1 cellular context compared by ENCODE assay signal in genomic region chr7:111729483-111729882, GRCh38.
TF ChIP-seq lines count a peak whose summit lies in the region.

No MANE protein-coding gene starts in this region.

TF ChIP-seq in K562, 482 proteins besides CTCF, POLR2A, EP300 and RAD21 (continued from another document):
- TF ChIP-seq E2F6 (IDR thresholded peaks at IDR 0.05; ENCODE audit: borderline replicate concordance in 1 of 2, extremely low read depth in 1 of 2, insufficient read depth in 1 of 2, insufficient read length in 1 of 2, low read depth in 1 of 2, low read length in 1 of 2, poor library complexity in 1 of 2, severe bottlenecking in 1 of 2) (peak in 1 of 2 experiments; percentile 34), RHOXF2B (CRISPR knock-in tag; conservative IDR thresholded peaks at IDR 0.05) (no peak)
- TF ChIP-seq, protein P1, sequence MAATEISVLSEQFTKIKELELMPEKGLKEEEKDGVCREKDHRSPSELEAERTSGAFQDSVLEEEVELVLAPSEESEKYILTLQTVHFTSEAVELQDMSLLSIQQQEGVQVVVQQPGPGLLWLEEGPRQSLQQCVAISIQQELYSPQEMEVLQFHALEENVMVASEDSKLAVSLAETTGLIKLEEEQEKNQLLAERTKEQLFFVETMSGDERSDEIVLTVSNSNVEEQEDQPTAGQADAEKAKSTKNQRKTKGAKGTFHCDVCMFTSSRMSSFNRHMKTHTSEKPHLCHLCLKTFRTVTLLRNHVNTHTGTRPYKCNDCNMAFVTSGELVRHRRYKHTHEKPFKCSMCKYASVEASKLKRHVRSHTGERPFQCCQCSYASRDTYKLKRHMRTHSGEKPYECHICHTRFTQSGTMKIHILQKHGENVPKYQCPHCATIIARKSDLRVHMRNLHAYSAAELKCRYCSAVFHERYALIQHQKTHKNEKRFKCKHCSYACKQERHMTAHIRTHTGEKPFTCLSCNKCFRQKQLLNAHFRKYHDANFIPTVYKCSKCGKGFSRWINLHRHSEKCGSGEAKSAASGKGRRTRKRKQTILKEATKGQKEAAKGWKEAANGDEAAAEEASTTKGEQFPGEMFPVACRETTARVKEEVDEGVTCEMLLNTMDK (IDR thresholded peaks at IDR 0.05; ENCODE audit: borderline replicate concordance, insufficient read depth, low read depth, low read length, poor library complexity, severe bottlenecking) = peak; percentile 13
